ENCODE assay signal across 23 cellular contexts in the genomic region with DNA sequence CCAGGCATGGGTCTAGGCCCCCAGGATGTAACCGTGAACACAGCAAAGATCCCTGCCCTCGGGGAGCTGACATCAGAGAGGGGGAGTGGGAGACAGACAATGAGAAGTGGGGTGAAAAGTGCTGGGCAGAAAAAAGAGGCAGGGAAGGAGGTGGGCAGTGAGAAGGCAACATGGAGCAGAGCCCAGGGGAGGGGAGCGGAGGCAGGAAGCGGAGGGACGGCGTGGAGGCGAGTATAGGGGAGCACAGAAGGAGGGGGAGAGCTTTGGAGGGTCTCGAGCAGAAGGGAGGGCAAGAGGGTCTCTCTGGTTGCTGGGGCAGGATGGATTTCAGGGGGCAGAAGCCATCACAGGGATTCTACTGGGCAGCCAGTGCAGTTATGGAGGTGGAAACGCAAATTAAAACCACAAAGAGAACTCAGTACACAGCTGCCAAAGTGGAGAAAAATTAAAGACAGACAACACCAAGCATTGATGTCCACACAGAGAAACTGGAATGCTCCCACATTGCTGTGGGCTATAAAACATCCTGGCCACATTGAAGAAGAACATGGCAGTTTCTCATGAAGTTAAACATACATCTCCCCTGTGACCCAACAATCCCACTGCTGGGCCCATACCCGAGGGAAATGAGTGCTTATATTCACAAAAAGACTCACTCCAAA. TPM values are rescaled to one million over a fixed set of nuclear protein-coding genes. Genes with fewer than 3 reads are reported as not detected.
"Had no signal": no experiment of that assay in that cellular context is flagged by ENCODE, and none has a peak within 500 bp of the region (broad histone marks: within the 10 kb centered on the region; RNA-seq: fewer than 3 reads in every experiment).

No MANE protein-coding gene starts in this region.

- H3K4me1 ChIP-seq: colonic mucosa, gastrocnemius medialis, right atrium auricular region, sigmoid colon had no signal

- DNase-seq: colonic mucosa; dermis blood vessel endothelial cell; endodermal cell; erythroblast; gastrocnemius medialis; head of caudate nucleus; kidney glomerular epithelial cell; mesendoderm; naive thymus-derived CD4-positive, alpha-beta T cell; nephron progenitor cell; ovary; sigmoid colon; small intestine; stimulated activated CD4-positive, alpha-beta T cell treated with anti-CD3 and anti-CD28 coated beads, Interleukin-12 subunit alpha, Interleukin-12 subunit beta, amount 100 ng/mL, for 4 hours; stimulated activated CD4-positive, alpha-beta T cell treated with anti-CD3 and anti-CD28 coated beads, Interleukin-2, amount 100 ng/mL, for 48 hours; stimulated activated naive CD4-positive, alpha-beta T cell treated with Interleukin-2 at 50 U/mL for 16 hours; trophoblast cell had no signal

- H3K9me3 ChIP-seq: colonic mucosa, gastrocnemius medialis, ovary, right atrium auricular region, sigmoid colon had no signal

- H3K27ac ChIP-seq: colonic mucosa, gastrocnemius medialis, hepatocyte, ovary, right atrium auricular region, sigmoid colon had no signal

- H3K4me2 ChIP-seq: hepatocyte had no signal

- H2AFZ ChIP-seq: hepatocyte had no signal

- FAIRE-seq: endothelial cell of umbilical vein, small intestine, urothelium cell line had no signal

- H3K4me3 ChIP-seq: colonic mucosa, gastrocnemius medialis, hepatocyte, ovary, right atrium auricular region, sigmoid colon had no signal

- H3K36me3 ChIP-seq: colonic mucosa, gastrocnemius medialis, ovary, right atrium auricular region, sigmoid colon had no signal

- H3K79me2 ChIP-seq: hepatocyte had no signal

- H3K27me3 ChIP-seq: hepatocyte, ovary, right atrium auricular region had no signal

RNA-seq across cellular contexts. Expression of gene FIBCD1, which starts 48.8 kb away (rescaled TPM):
- total RNA-seq: endothelial cell of umbilical vein; gastrocnemius medialis; liver; lung microvascular endothelial cell; naive thymus-derived CD4-positive, alpha-beta T cell had no signal
- polyA plus RNA-seq: hepatocyte; liver; naive thymus-derived CD4-positive, alpha-beta T cell had no signal
